8 cellular contexts compared by ENCODE assay signal in the genomic region with DNA sequence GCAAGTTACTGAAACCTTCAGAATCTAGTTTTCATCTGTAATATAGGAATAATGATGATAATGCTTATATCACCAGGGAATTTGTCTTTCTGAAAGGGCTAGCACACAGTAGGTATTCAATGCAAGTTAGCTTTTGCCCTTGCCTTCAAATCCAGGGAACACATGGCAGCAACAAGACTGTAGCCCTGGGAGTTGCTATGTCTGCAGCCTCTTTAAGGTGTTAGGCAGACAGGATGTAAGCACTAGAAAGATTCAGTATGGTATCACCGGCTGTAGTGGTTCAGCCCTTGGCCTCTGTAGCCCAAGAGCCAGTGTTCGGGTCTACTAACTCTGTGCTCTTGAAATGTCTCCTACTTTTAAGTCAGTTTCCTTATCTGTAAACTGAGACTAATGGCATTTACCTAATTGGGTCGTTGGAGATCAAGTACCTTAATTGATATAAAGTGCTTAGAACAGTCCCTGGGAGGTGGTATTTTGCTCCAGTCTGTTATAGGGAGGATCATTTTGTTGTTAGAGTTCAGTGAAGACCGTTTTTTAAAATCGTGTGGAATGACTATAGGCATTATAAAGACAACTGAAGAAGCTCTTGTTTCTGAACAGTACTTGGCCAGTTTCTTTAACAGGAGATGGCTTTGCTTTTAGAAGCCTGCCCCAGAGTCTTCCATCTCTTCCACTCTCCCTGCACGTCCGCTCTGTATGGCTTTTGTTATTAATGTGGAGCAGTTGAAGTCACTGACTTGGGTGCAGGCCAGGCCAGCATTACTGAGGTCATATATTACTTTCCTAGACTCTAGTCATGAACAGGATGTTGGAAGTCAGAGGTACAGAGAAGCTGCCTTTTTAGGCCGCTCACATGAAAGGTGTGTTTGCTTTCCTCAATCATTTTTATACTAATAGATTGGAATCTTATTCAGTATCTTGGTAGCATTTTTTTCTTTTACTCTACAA. TPM values are rescaled to one million over a fixed set of nuclear protein-coding genes. Genes with fewer than 3 reads are reported as not detected.
DNase-seq lines count a peak whose midpoint lies in the region; ATAC-seq, FAIRE-seq and TF ChIP-seq lines count a peak whose summit lies in the region.

No MANE protein-coding gene starts in this region.

- TF ChIP-seq EP300 in HepG2 (IDR thresholded peaks at IDR 0.05; ENCODE audit: low read depth in 2 of 2, low read length in 2 of 2), result no peak
- no peak for TF ChIP-seq EP300 in HepG2 (CRISPR knock-in tag; IDR thresholded peaks at IDR 0.05; ENCODE audit: borderline replicate concordance)
- TF ChIP-seq EP300 in transverse colon (IDR thresholded peaks at IDR 0.05; ENCODE audit: low read depth), result no peak

- POLR2A ChIA-PET in HepG2 (lab: Yijun Ruan, JAX), result no interaction called here

- no peak overlapping the region for H3K4me2 ChIP-seq in HepG2 (ENCODE audit: low read depth, low read length)

- H3K4me3 ChIP-seq in liver (ENCODE audit: low read depth in 1 of 3, low read length in 3 of 3) (no peak overlapping the region), HepG2 (replicated peaks in 1 of 3; ENCODE audit: insufficient read depth in 1 of 3, low read depth in 2 of 3, low read length in 3 of 3) (no peak overlapping the region), bronchial epithelial cell (ENCODE audit: low read depth, low read length) (no peak overlapping the region), lung (no peak overlapping the region), transverse colon (no peak overlapping the region)

- TF ChIP-seq RAD21 in liver (IDR thresholded peaks at IDR 0.05) (peak in 1 of 2 donors; percentile 7), HepG2 (CRISPR knock-in tag; IDR thresholded peaks at IDR 0.05) (no peak)

- no peak for TF ChIP-seq CTCF in liver (IDR thresholded peaks at IDR 0.05; ENCODE audit: low read depth, low read length, missing input control)
- no peak for TF ChIP-seq CTCF in HepG2 (CRISPR knock-in tag; IDR thresholded peaks at IDR 0.05)
- TF ChIP-seq CTCF in bronchial epithelial cell (IDR thresholded peaks at IDR 0.05; ENCODE audit: insufficient read depth, low read length, severe bottlenecking), result no peak
- TF ChIP-seq CTCF in lung (IDR thresholded peaks at IDR 0.05; ENCODE audit: control extremely low read depth, extremely low read depth), result no peak
- TF ChIP-seq CTCF in transverse colon (IDR thresholded peaks at IDR 0.05), result no peak

- BruUV-seq in HepG2 (replicated peaks; lab: Mats Ljungman, UMichigan), result no TSS peak

- TF ChIP-seq POLR2A in HepG2 (IDR thresholded peaks at IDR 0.05; ENCODE audit: insufficient read depth in 1 of 2, low read depth in 2 of 2, low read length in 2 of 2) (no peak), transverse colon (IDR thresholded peaks at IDR 0.05) (no peak)

- DNase-seq in HepG2 (ENCODE audit: low spot score) (no peak), bronchial epithelial cell (ENCODE audit: low read depth) (peak; percentile 89), lung (ENCODE audit: low spot score) (peak; percentile 61), transverse colon (peak; percentile 83), frontal cortex (ENCODE audit: low spot score in 2 of 2) (no peak), DMS114 treated with DMSO at 0.1 percent for 48 hours (lab: John Stamatoyannopoulos, UW; ENCODE audit: unreplicated experiment) (no peak)

- ATAC-seq in HepG2 (no peak), HG03521 (IDR thresholded peaks at IDR 0.05; ENCODE audit: unreplicated experiment) (peak; percentile 36), lung (ENCODE audit: insufficient read depth, low FRiP score) (peak; percentile 60)

- peak overlapping the region; percentile 29 to 58 for H3K27ac ChIP-seq in liver (ENCODE audit: low read depth in 1 of 2, low read length in 2 of 2)
- no peak overlapping the region for H3K27ac ChIP-seq in HepG2 (ENCODE audit: extremely low read length, insufficient read depth, low read length)
- H3K27ac ChIP-seq in lung (ENCODE audit: low read depth in 1 of 2, low read length in 1 of 2), result peak overlapping the region; percentile 63 to 86
- peak overlapping the region; percentile 76 to 81 (median 78) for H3K27ac ChIP-seq in transverse colon

- H3K4me1 ChIP-seq in liver (ENCODE audit: control insufficient read depth in 4 of 4, insufficient read depth in 4 of 4, low read length in 3 of 4) (peaks cover 2 to 27% (median 9%) of the 10 kb centered on the region in 4 donors), HepG2 (ENCODE audit: insufficient read depth, low read length) (peaks cover 53% of the 10 kb centered on the region), lung (ENCODE audit: control insufficient read depth in 2 of 2, insufficient read depth in 2 of 2, low read length in 2 of 2) (peaks cover 16 to 45% of the 10 kb centered on the region in 2 donors), transverse colon (peaks cover 48 to 83% (median 54%) of the 10 kb centered on the region in 4 donors)

- no peak overlapping the region for H2AFZ ChIP-seq in HepG2 (ENCODE audit: low read length)

- CTCF ChIA-PET in HepG2 (lab: Yijun Ruan, JAX; ENCODE audit: low intra/inter-chr PET ratio, low total read pairs), result no interaction called here

- H3K9me3 ChIP-seq in liver (ENCODE audit: control insufficient read depth in 4 of 4, low read length in 3 of 4) (no peaks in the 10 kb centered on the region), HepG2 (ENCODE audit: low read length) (no peaks in the 10 kb centered on the region), lung (ENCODE audit: control insufficient read depth in 2 of 2, insufficient read depth in 1 of 2, low read length in 1 of 2) (no peaks in the 10 kb centered on the region), transverse colon (no peaks in the 10 kb centered on the region)

- H4K20me1 ChIP-seq in HepG2 (ENCODE audit: insufficient read depth, low read length), result peaks cover 6% of the 10 kb centered on the region; the same call in 1 of the 2 replicates

- FAIRE-seq in HepG2 (lab: Jason Lieb, UNC) (no peak), bronchial epithelial cell (lab: Jason Lieb, UNC) (peak; percentile 18), frontal cortex (lab: Jason Lieb, UNC) (no peak)

- H3K9ac ChIP-seq in liver (ENCODE audit: low read depth in 1 of 2, low read length in 2 of 2), result peak overlapping the region in 1 of 2 donors; percentile 33
- no peak overlapping the region for H3K9ac ChIP-seq in HepG2 (ENCODE audit: insufficient read depth, low read depth, low read length)

- intact Hi-C loops in HepG2 (cut with micrococcal nuclease; ENCODE audit: unreplicated experiment), result no loop called here
- intact Hi-C loops in transverse colon (cut with DNase I; ENCODE audit: low total_unique reads), result no loop called here

- in situ Hi-C loops in HepG2 (cut with HindIII; ENCODE audit: extremely low pct_ligation_motif_present, low pct_unique_long_range_greater_than_20kb) (no loop called here), transverse colon (cut with MboI; ENCODE audit: low pct_ligation_motif_present in 1 of 4, low pct_unique_long_range_greater_than_20kb in 1 of 4, low sequenced_read_pairs in 3 of 4) (no loop called here)

- 68% methylated on average over 8 of the region's 8 CpGs for WGBS in liver
- WGBS in HepG2 (ENCODE audit: low lambda C conversion rate), result 90% methylated on average over 8 of the region's 8 CpGs
- WGBS in lung, 2 donors, result 36 to 56% methylated on average over 8 of the region's 8 CpGs
- WGBS in transverse colon (ENCODE audit: low coverage in 1 of 2), 2 donors, result 20 to 34% methylated on average over 1 to 8 of the region's 8 CpGs

- H3K27me3 ChIP-seq in liver (ENCODE audit: control insufficient read depth in 4 of 4, insufficient read depth in 4 of 4, low read length in 3 of 4) (no peaks in the 10 kb centered on the region), HepG2 (ENCODE audit: control insufficient read depth in 1 of 2, insufficient read depth in 2 of 2, low read length in 2 of 2) (no peaks in the 10 kb centered on the region), bronchial epithelial cell (ENCODE audit: control insufficient read depth, insufficient read depth, low read length) (no peaks in the 10 kb centered on the region), lung (ENCODE audit: control insufficient read depth, insufficient read depth) (no peaks in the 10 kb centered on the region), transverse colon (no peaks in the 10 kb centered on the region)

- H3K36me3 ChIP-seq in liver (ENCODE audit: control insufficient read depth in 4 of 4, insufficient read depth in 3 of 4, low read depth in 1 of 4, low read length in 3 of 4), result no peaks in the 10 kb centered on the region
- no peaks in the 10 kb centered on the region for H3K36me3 ChIP-seq in HepG2 (replicated peaks in 1 of 2; ENCODE audit: control insufficient read depth in 1 of 2, insufficient read depth in 2 of 2, low read length in 2 of 2)
- H3K36me3 ChIP-seq in bronchial epithelial cell (ENCODE audit: control insufficient read depth, insufficient read depth, low read length), result no peaks in the 10 kb centered on the region
- no peaks in the 10 kb centered on the region for H3K36me3 ChIP-seq in lung (ENCODE audit: control insufficient read depth in 2 of 2, insufficient read depth in 2 of 2, low read length in 2 of 2)
- H3K36me3 ChIP-seq in transverse colon, result no peaks in the 10 kb centered on the region

- peaks cover 21% of the 10 kb centered on the region for H3K79me2 ChIP-seq in HepG2 (ENCODE audit: insufficient read depth, low read length)

RNA-seq across cellular contexts. Expression of gene GAB1, which starts 44.8 kb away (rescaled TPM):
- 10 to 100 TPM; 11.1 to 31.3 TPM for total RNA-seq in liver
- 1 to 10 TPM; 2.4 to 2.7 TPM for polyA plus RNA-seq in liver
- 14.7 and 17.8 TPM in 2 replicates for total RNA-seq in HepG2 (2016; rRNA removed; fragmentation: Illumina TruSeq; extraction: Trizol)
- 9.7 and 12.8 TPM in 2 replicates for total RNA-seq in HepG2 (2016; cell fraction: cytosol; rRNA removed; fragmentation: Illumina TruSeq; extraction: Trizol; ENCODE audit: low read depth)
- total RNA-seq in HepG2 (2016; cell fraction: insoluble cytoplasmic fraction; rRNA removed; fragmentation: Illumina TruSeq; extraction: Trizol), result 15.0 and 17.5 TPM in 2 replicates
- 9.3 and 9.5 TPM in 2 replicates for total RNA-seq in HepG2 (2016; cell fraction: membrane; rRNA removed; fragmentation: Illumina TruSeq; extraction: Trizol)
- 24.7 and 28.9 TPM in 2 replicates for total RNA-seq in HepG2 (2016; cell fraction: nucleus; rRNA removed; fragmentation: Illumina TruSeq; extraction: Trizol)
- polyA plus RNA-seq in HepG2 (2011; rRNA removed), result 6.8 and 8.7 TPM in 2 replicates
- polyA plus RNA-seq in HepG2 (2011; cell fraction: cytosol; rRNA removed), result 2.3 and 3.7 TPM in 2 replicates
- polyA plus RNA-seq in HepG2 (2011; cell fraction: nucleus; rRNA removed), result 6.2 and 8.6 TPM in 2 replicates
- 7.5 and 8.7 TPM in 2 replicates for polyA plus RNA-seq in HepG2 (2012)
- 0.36 and 0.77 TPM in 2 replicates for polyA plus RNA-seq in HepG2 (2016; cell fraction: cytosol; fragmentation: Illumina TruSeq; extraction: Trizol; ENCODE audit: low read depth)
- 13.9 and 14.1 TPM in 2 replicates for polyA plus RNA-seq in HepG2 (2016; cell fraction: insoluble cytoplasmic fraction; fragmentation: Illumina TruSeq; extraction: Trizol; ENCODE audit: low read depth)
- polyA plus RNA-seq in HepG2 (2016; cell fraction: membrane; fragmentation: Illumina TruSeq; extraction: Trizol; ENCODE audit: low read depth), result 1.1 and 1.3 TPM in 2 replicates
- polyA plus RNA-seq in HepG2 (2016; cell fraction: nucleus; fragmentation: Illumina TruSeq; extraction: Trizol; ENCODE audit: insufficient read depth, low read depth), result 17.0 and 17.5 TPM in 2 replicates
- polyA minus RNA-seq in HepG2 (2011; rRNA and poly(A)+ RNA removed; ENCODE audit: low replicate concordance), result 4.9 and 14.7 TPM in 2 replicates
- 6.5 and 6.9 TPM in 2 replicates for polyA minus RNA-seq in HepG2 (2011; cell fraction: cytosol; rRNA and poly(A)+ RNA removed)
- polyA minus RNA-seq in HepG2 (2011; cell fraction: nucleus; rRNA and poly(A)+ RNA removed), result 40.7 and 43.9 TPM in 2 replicates
- total RNA-seq in bronchial epithelial cell, result 5.0 and 10.8 TPM in 2 replicates
- total RNA-seq in lung, result 100 to 1,000 TPM in 1 of 2 donors, 10 to 100 TPM in 1; 38.6 to 138 TPM
- 1 to 10 TPM; 6.4 to 6.6 TPM for polyA plus RNA-seq in lung
- 10 to 100 TPM; 33.0 to 72.7 (median 62.2) TPM for total RNA-seq in transverse colon
- total RNA-seq in frontal cortex, result 15.5 TPM

Comparison
In these comparisons a context has a peak if more than half of its experiments do, and no peak if none do; other contexts are left out.
1. DNase-seq: peak in bronchial epithelial cell (single experiment), lung (single experiment) and transverse colon (single experiment); none in HepG2 (single experiment), frontal cortex (0 of 2) and DMS114 treated with DMSO at 0.1 percent for 48 hours (single experiment).